In the genomic region with DNA sequence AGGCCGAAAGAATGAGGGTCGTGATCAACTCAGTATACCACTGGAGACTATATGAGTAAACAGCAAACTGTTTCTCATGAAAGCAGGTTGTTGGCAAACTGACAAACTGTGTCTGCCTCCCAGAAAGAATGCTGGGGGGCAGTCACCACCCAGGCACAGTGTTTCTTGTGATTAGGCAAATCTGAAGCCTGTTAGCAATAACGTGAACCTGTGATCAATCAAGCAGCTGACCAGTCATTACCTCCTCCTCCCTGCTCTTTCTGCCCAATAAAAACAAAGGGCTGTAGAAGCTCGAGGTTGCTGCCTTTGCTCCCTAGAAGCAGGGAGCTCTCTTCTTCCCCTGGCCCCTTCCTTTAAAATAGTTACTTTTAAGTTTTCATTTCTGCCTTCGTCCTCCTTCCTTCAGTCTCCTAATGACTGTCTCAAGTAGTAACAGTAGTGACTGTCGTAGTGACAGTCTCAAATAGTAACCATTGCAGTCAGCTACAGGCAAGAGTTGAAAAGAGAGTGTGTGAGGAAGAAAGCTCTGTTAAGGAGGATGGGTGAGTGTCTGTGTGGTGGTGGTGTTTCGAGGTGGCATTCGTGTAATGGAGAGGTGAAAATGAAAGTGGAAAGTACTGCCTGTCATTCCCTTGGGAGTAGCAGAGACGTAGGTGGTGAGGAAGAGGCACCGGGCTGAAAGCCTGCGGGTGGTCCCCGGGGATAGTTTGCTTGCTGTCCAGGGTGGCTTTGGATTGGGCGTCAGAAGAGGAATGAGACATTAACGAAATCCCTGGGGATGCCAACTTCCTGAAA, we compare ENCODE assay signal across 7 cellular contexts.
DNase-seq lines count a peak whose midpoint lies in the region; ATAC-seq lines count a peak whose summit lies in the region.

No MANE protein-coding gene starts in this region.

- peak; percentile 13 for DNase-seq in GM19238 (ENCODE audit: insufficient read length, low spot score)
- peak; percentile 26 for DNase-seq in adipocyte (ENCODE audit: low read depth)
- no peak for DNase-seq in AG08395 (ENCODE audit: low spot score)
- DNase-seq in NCI-H226 = no peak
- DNase-seq in activated CD8-positive, alpha-beta memory T cell treated with anti-CD3 and anti-CD28 coated beads for 24 hours = no peak

- peak overlapping the region; percentile 64 for H3K4me3 ChIP-seq in adipocyte (ENCODE audit: low read length)
- peak overlapping the region; percentile 61 to 72 for H3K4me3 ChIP-seq in mucosa of rectum (ENCODE audit: low read length in 2 of 2)

- peak; percentile 48 for ATAC-seq in HG03060 (IDR thresholded peaks at IDR 0.05; ENCODE audit: low read depth, unreplicated experiment)

- no peak overlapping the region for H3K27ac ChIP-seq in mucosa of rectum (ENCODE audit: low read depth in 2 of 2, low read length in 2 of 2)

- H3K27me3 ChIP-seq in adipocyte (replicated peaks; ENCODE audit: control insufficient read depth, insufficient read depth, low read length) (no peaks in the 10 kb centered on the region), mucosa of rectum (ENCODE audit: control insufficient read depth in 2 of 2, insufficient read depth in 2 of 2, low read length in 2 of 2) (no peaks in the 10 kb centered on the region)

- H3K4me1 ChIP-seq in adipocyte (ENCODE audit: control insufficient read depth, insufficient read depth, low read length) (peaks cover 15% of the 10 kb centered on the region), mucosa of rectum (ENCODE audit: control insufficient read depth in 2 of 2, insufficient read depth in 2 of 2, low read length in 2 of 2) (peaks cover 2 to 4% of the 10 kb centered on the region in 2 donors)

- H3K9me3 ChIP-seq in adipocyte (ENCODE audit: control insufficient read depth, low read length) (no peaks in the 10 kb centered on the region), mucosa of rectum (ENCODE audit: control insufficient read depth in 2 of 2, low read length in 2 of 2) (no peaks in the 10 kb centered on the region)

- H3K36me3 ChIP-seq in adipocyte (ENCODE audit: control insufficient read depth, insufficient read depth, low read length, severe bottlenecking) (no peaks in the 10 kb centered on the region), mucosa of rectum (ENCODE audit: control insufficient read depth in 2 of 2, insufficient read depth in 2 of 2, low read length in 2 of 2) (no peaks in the 10 kb centered on the region)

- H3K9ac ChIP-seq in adipocyte (ENCODE audit: low read length) (no peak overlapping the region), mucosa of rectum (ENCODE audit: low read depth in 1 of 2, low read length in 2 of 2) (peak overlapping the region; percentile 16 to 26)

Comparison
In these comparisons a context has a peak if more than half of its experiments do, and no peak if none do; other contexts are left out.
1. DNase-seq: peak in GM19238 (single experiment) and adipocyte (single experiment); none in AG08395 (single experiment), NCI-H226 (single experiment) and activated CD8-positive, alpha-beta memory T cell treated with anti-CD3 and anti-CD28 coated beads for 24 hours (single experiment).